In genomic region chr11:65979261-65979759, GRCh38 we compare ENCODE assay signal across 27 cellular contexts. TPM values are rescaled to one million over a fixed set of nuclear protein-coding genes. Genes with fewer than 3 reads are reported as not detected.
DNase-seq lines count a peak whose midpoint lies in the region; ATAC-seq and TF ChIP-seq lines count a peak whose summit lies in the region.
"Had no signal": no experiment of that assay in that cellular context is flagged by ENCODE, and none has a peak within 500 bp of the region (broad histone marks: within the 10 kb centered on the region; RNA-seq: fewer than 3 reads in every experiment).

No MANE protein-coding gene starts in this region.

- no peaks in the 10 kb centered on the region for H3K27me3 Mint-ChIP-seq in activated CD8-positive, alpha-beta T cell treated with anti-CD3 and anti-CD28 coated beads, Interleukin-2, amount 10 ng/mL, durations not matched to agents 7 days and 5 days (ENCODE audit: low read depth)
- no peaks in the 10 kb centered on the region for H3K27me3 Mint-ChIP-seq in activated CD8-positive, alpha-beta T cell treated with anti-CD3 and anti-CD28 coated beads for 36 hours
- no peaks in the 10 kb centered on the region for H3K27me3 Mint-ChIP-seq in dendritic cell treated with granulocyte-macrophage colony-stimulating factor and Interleukin-4, amounts not matched to agents 40 ng/mL and 50 ng/mL, for 4 days
- H3K27me3 Mint-ChIP-seq: CD4-positive, alpha-beta memory T cell; IgD-negative memory B cell had no signal

- no peak overlapping the region for H3K4me2 ChIP-seq in DND-41 (ENCODE audit: insufficient read depth, low read length)
- H3K4me2 ChIP-seq: BLaER1 had no signal

- ATAC-seq in activated CD8-positive, alpha-beta T cell treated with anti-CD3 and anti-CD28 coated beads, Interleukin-2, amount 10 ng/mL, durations not matched to agents 7 days and 5 days = no peak
- ATAC-seq in activated CD8-positive, alpha-beta T cell treated with anti-CD3 and anti-CD28 coated beads for 36 hours = no peak
- ATAC-seq in DND-41 (ENCODE audit: insufficient read depth, low read depth) (0 out of 3 replicates have a peak, but pooled peaks have one; percentile 9), GM21381 (IDR thresholded peaks at IDR 0.05; ENCODE audit: unreplicated experiment) (no peak)
- ATAC-seq: PC-3 had no signal

- H3K4me1 Mint-ChIP-seq in activated CD8-positive, alpha-beta T cell treated with anti-CD3 and anti-CD28 coated beads, Interleukin-2, amount 10 ng/mL, durations not matched to agents 7 days and 5 days (ENCODE audit: low read depth) = no peaks in the 10 kb centered on the region
- no peaks in the 10 kb centered on the region for H3K4me1 Mint-ChIP-seq in activated CD8-positive, alpha-beta T cell treated with anti-CD3 and anti-CD28 coated beads for 36 hours (ENCODE audit: low read depth)
- peaks cover 21% of the 10 kb centered on the region for H3K4me1 Mint-ChIP-seq in dendritic cell treated with granulocyte-macrophage colony-stimulating factor and Interleukin-4, amounts not matched to agents 40 ng/mL and 50 ng/mL, for 4 days (ENCODE audit: low read depth)

- TF ChIP-seq POLR2A in Peyer's patch (IDR thresholded peaks at IDR 0.05) = no peak

- H3K79me2 ChIP-seq in DND-41 (ENCODE audit: insufficient read depth, low read length) = no peaks in the 10 kb centered on the region

- H3K27ac Mint-ChIP-seq in activated CD8-positive, alpha-beta T cell treated with anti-CD3 and anti-CD28 coated beads, Interleukin-2, amount 10 ng/mL, durations not matched to agents 7 days and 5 days = peak overlapping the region; percentile 34
- no peak overlapping the region for H3K27ac Mint-ChIP-seq in activated CD8-positive, alpha-beta T cell treated with anti-CD3 and anti-CD28 coated beads for 36 hours
- H3K27ac Mint-ChIP-seq in dendritic cell treated with granulocyte-macrophage colony-stimulating factor and Interleukin-4, amounts not matched to agents 40 ng/mL and 50 ng/mL, for 4 days = peak overlapping the region; percentile 10

- CTCF ChIA-PET in activated CD8-positive, alpha-beta T cell treated with anti-CD3 and anti-CD28 coated beads, Interleukin-2, amount 10 ng/mL, durations not matched to agents 7 days and 5 days (lab: Charles Lee) = interaction anchor here (1.0 to 2.0 kb wide), 3 partner anchors 91 to 162 kb away, joined by 3 to 10 read pairs (median 4); partner anchors contain the start of gene FIBP
- CTCF ChIA-PET in activated CD8-positive, alpha-beta T cell treated with anti-CD3 and anti-CD28 coated beads for 36 hours (lab: Charles Lee) = interaction anchor here (1.0 to 1.8 kb wide), 4 partner anchors 9 to 95 kb away, joined by 3 to 10 read pairs (median 4); partner anchors contain the start of gene FIBP

- H3K9me3 ChIP-seq in DND-41 (ENCODE audit: insufficient read depth, low read length, severe bottlenecking) = no peaks in the 10 kb centered on the region
- no peaks in the 10 kb centered on the region for H3K9me3 ChIP-seq in Peyer's patch
- H3K9me3 ChIP-seq: BLaER1, Caco-2 had no signal

- POLR2A ChIA-PET in activated CD8-positive, alpha-beta T cell treated with anti-CD3 and anti-CD28 coated beads, Interleukin-2, amount 10 ng/mL, durations not matched to agents 7 days and 5 days (lab: Charles Lee) = no interaction called here
- POLR2A ChIA-PET in activated CD8-positive, alpha-beta T cell treated with anti-CD3 and anti-CD28 coated beads for 36 hours (lab: Charles Lee) = interaction anchor here (0.8 to 1.9 kb wide), 2 partner anchors 10 to 36 kb away, joined by 4 to 5 read pairs; no protein-coding TSS in a partner anchor

- H3K9ac ChIP-seq in DND-41 (ENCODE audit: low read depth, low read length) = no peak overlapping the region
- H3K9ac ChIP-seq: BLaER1 had no signal

- no peaks in the 10 kb centered on the region for H3K9me3 Mint-ChIP-seq in activated CD8-positive, alpha-beta T cell treated with anti-CD3 and anti-CD28 coated beads, Interleukin-2, amount 10 ng/mL, durations not matched to agents 7 days and 5 days (ENCODE audit: insufficient read depth)
- no peaks in the 10 kb centered on the region for H3K9me3 Mint-ChIP-seq in activated CD8-positive, alpha-beta T cell treated with anti-CD3 and anti-CD28 coated beads for 36 hours
- no peaks in the 10 kb centered on the region for H3K9me3 Mint-ChIP-seq in dendritic cell treated with granulocyte-macrophage colony-stimulating factor and Interleukin-4, amounts not matched to agents 40 ng/mL and 50 ng/mL, for 4 days
- H3K9me3 Mint-ChIP-seq: CD4-positive, alpha-beta memory T cell; IgD-negative memory B cell had no signal

- TF ChIP-seq CTCF in activated CD8-positive, alpha-beta T cell treated with anti-CD3 and anti-CD28 coated beads for 36 hours (IDR thresholded peaks at IDR 0.05) = no peak
- no peak for TF ChIP-seq CTCF in DND-41 (IDR thresholded peaks at IDR 0.05; ENCODE audit: borderline replicate concordance, extremely low read depth, low read length, poor library complexity, severe bottlenecking)
- TF ChIP-seq CTCF in Peyer's patch (IDR thresholded peaks at IDR 0.05) = no peak

- H3K27ac ChIP-seq in DND-41 (ENCODE audit: low read length) = no peak overlapping the region
- no peak overlapping the region for H3K27ac ChIP-seq in Peyer's patch
- H3K27ac ChIP-seq: BLaER1, SK-N-MC had no signal

- peaks cover 44% of the 10 kb centered on the region for H3K36me3 ChIP-seq in DND-41 (ENCODE audit: insufficient read depth, low read length)
- peaks cover 0 to 35% (median 0%) of the 10 kb centered on the region in 3 donors for H3K36me3 ChIP-seq in Peyer's patch

- H2AFZ ChIP-seq in DND-41 (ENCODE audit: low read depth, low read length) = no peak overlapping the region

- H3K4me3 Mint-ChIP-seq in activated CD8-positive, alpha-beta T cell treated with anti-CD3 and anti-CD28 coated beads, Interleukin-2, amount 10 ng/mL, durations not matched to agents 7 days and 5 days = no peak overlapping the region
- no peak overlapping the region for H3K4me3 Mint-ChIP-seq in activated CD8-positive, alpha-beta T cell treated with anti-CD3 and anti-CD28 coated beads for 36 hours
- no peak overlapping the region for H3K4me3 Mint-ChIP-seq in dendritic cell treated with granulocyte-macrophage colony-stimulating factor and Interleukin-4, amounts not matched to agents 40 ng/mL and 50 ng/mL, for 4 days
- H3K4me3 Mint-ChIP-seq: CD4-positive, alpha-beta memory T cell; IgD-negative memory B cell had no signal

- H3K4me1 ChIP-seq in DND-41 (ENCODE audit: insufficient read depth, low read length) (no peaks in the 10 kb centered on the region), Peyer's patch (no peaks in the 10 kb centered on the region)
- H3K4me1 ChIP-seq: Caco-2 had no signal

- H4K20me1 ChIP-seq in DND-41 (ENCODE audit: insufficient read depth, low read length) = peaks cover 12% of the 10 kb centered on the region; the same call in 1 of the 2 replicates
- H4K20me1 ChIP-seq: BLaER1 had no signal

- no peak for DNase-seq in activated CD8-positive, alpha-beta T cell treated with anti-CD3 and anti-CD28 coated beads, Interleukin-2, amount 10 ng/mL, durations not matched to agents 7 days and 5 days
- no peak for DNase-seq in activated CD8-positive, alpha-beta T cell treated with anti-CD3 and anti-CD28 coated beads for 36 hours
- DNase-seq in DND-41 (no peak), posterior vena cava (ENCODE audit: low spot score) (peak; percentile 23), Peyer's patch (no peak), NCI-H2227 (lab: John Stamatoyannopoulos, UW; ENCODE audit: unreplicated experiment) (no peak)
- DNase-seq: Caco-2; EL; GDM1; HCEC 1CT; NCI-H1092; NCI-H1436; NCI-H187 treated with DMSO at 0.1 percent for 48 hours; NCI-H2171 treated with DMSO at 0.1 percent for 48 hours; NCI-H524 treated with DMSO at 0.1 percent for 48 hours; NCI-H774; NK-92 treated with Interleukin-12 subunit alpha and Interleukin-12 subunit beta, amount 100 ng/mL, for 24 hours; PC-3; RPMI8226; SIG-M5 had no signal

- intact Hi-C loops in activated CD8-positive, alpha-beta T cell treated with anti-CD3 and anti-CD28 coated beads for 36 hours (cut with micrococcal nuclease) = no loop called here
- intact Hi-C loops in dendritic cell treated with granulocyte-macrophage colony-stimulating factor and Interleukin-4, amounts not matched to agents 40 ng/mL and 50 ng/mL, for 4 days (cut with micrococcal nuclease) = no loop called here
- intact Hi-C loops in posterior vena cava (cut with DNase I) = loop anchor here in 1 of 2 donors (5.0 to 10.0 kb wide), 2 partner anchors 57 to 275 kb away; no protein-coding TSS in a partner anchor

- peaks cover 32% of the 10 kb centered on the region for H3K36me3 Mint-ChIP-seq in activated CD8-positive, alpha-beta T cell treated with anti-CD3 and anti-CD28 coated beads, Interleukin-2, amount 10 ng/mL, durations not matched to agents 7 days and 5 days (ENCODE audit: low read depth)
- H3K36me3 Mint-ChIP-seq in activated CD8-positive, alpha-beta T cell treated with anti-CD3 and anti-CD28 coated beads for 36 hours (ENCODE audit: low read depth) = peaks cover 20% of the 10 kb centered on the region
- H3K36me3 Mint-ChIP-seq in dendritic cell treated with granulocyte-macrophage colony-stimulating factor and Interleukin-4, amounts not matched to agents 40 ng/mL and 50 ng/mL, for 4 days (ENCODE audit: low read depth) = peaks cover 57% of the 10 kb centered on the region
- H3K36me3 Mint-ChIP-seq: IgD-negative memory B cell had no signal

- no peak overlapping the region for H3K4me3 ChIP-seq in DND-41 (ENCODE audit: low read depth in 1 of 2, low read length in 2 of 2)
- H3K4me3 ChIP-seq in Peyer's patch = no peak overlapping the region
- H3K4me3 ChIP-seq: BLaER1, SK-N-MC had no signal

- H3K27me3 ChIP-seq in DND-41 (ENCODE audit: insufficient read depth, low read length, poor library complexity) (no peaks in the 10 kb centered on the region), Peyer's patch (no peaks in the 10 kb centered on the region)
- H3K27me3 ChIP-seq: BLaER1 had no signal

RNA-seq across cellular contexts. Expression of gene SART1, which starts 17.8 kb away (rescaled TPM):
- 10 to 100 TPM; 88.0 to 90.3 TPM for total RNA-seq in activated CD8-positive, alpha-beta T cell treated with anti-CD3 and anti-CD28 coated beads, Interleukin-2, amount 10 ng/mL, durations not matched to agents 7 days and 5 days
- 10 to 100 TPM; 58.3 to 63.9 TPM for total RNA-seq in activated CD8-positive, alpha-beta T cell treated with anti-CD3 and anti-CD28 coated beads for 36 hours
- total RNA-seq in posterior vena cava = 10 to 100 TPM; 41.1 to 46.2 TPM
- 10 to 100 TPM; 14.4 to 61.9 (median 26.4) TPM for total RNA-seq in Peyer's patch

RNA-seq across cellular contexts. Expression of gene EIF1AD, which starts 22.6 kb away (rescaled TPM):
- total RNA-seq in activated CD8-positive, alpha-beta T cell treated with anti-CD3 and anti-CD28 coated beads, Interleukin-2, amount 10 ng/mL, durations not matched to agents 7 days and 5 days = 10 to 100 TPM; 53.5 to 54.2 TPM
- 10 to 100 TPM; 44.4 to 45.6 TPM for total RNA-seq in activated CD8-positive, alpha-beta T cell treated with anti-CD3 and anti-CD28 coated beads for 36 hours
- total RNA-seq in posterior vena cava (10 to 100 TPM; 24.8 to 24.9 TPM), Peyer's patch (10 to 100 TPM; 15.1 to 66.0 (median 23.7) TPM)

RNA-seq across cellular contexts. Expression of gene BANF1, which starts 23.0 kb away (rescaled TPM):
- 100 to 1,000 TPM; 290 to 298 TPM for total RNA-seq in activated CD8-positive, alpha-beta T cell treated with anti-CD3 and anti-CD28 coated beads, Interleukin-2, amount 10 ng/mL, durations not matched to agents 7 days and 5 days
- total RNA-seq in activated CD8-positive, alpha-beta T cell treated with anti-CD3 and anti-CD28 coated beads for 36 hours = 100 to 1,000 TPM; 267 to 311 TPM
- 100 to 1,000 TPM; 115 to 119 TPM for total RNA-seq in posterior vena cava
- total RNA-seq in Peyer's patch = 10 to 100 TPM; 25.4 to 42.4 (median 27.7) TPM

RNA-seq across cellular contexts. Expression of gene CST6, which starts 32.5 kb away (rescaled TPM):
- total RNA-seq in activated CD8-positive, alpha-beta T cell treated with anti-CD3 and anti-CD28 coated beads, Interleukin-2, amount 10 ng/mL, durations not matched to agents 7 days and 5 days = not detected
- under 1 TPM in 1 of 2 experiments, not detected in 1; 0.50 TPM for total RNA-seq in activated CD8-positive, alpha-beta T cell treated with anti-CD3 and anti-CD28 coated beads for 36 hours
- under 1 TPM in 1 of 2 donors, not detected in 1; 0.56 TPM for total RNA-seq in posterior vena cava
- total RNA-seq in Peyer's patch = not detected
- total RNA-seq: A172; Caco-2; CD4-positive, alpha-beta memory T cell had no signal

RNA-seq across cellular contexts. Expression of gene TSGA10IP, which starts 34.0 kb away (rescaled TPM):
- total RNA-seq in activated CD8-positive, alpha-beta T cell treated with anti-CD3 and anti-CD28 coated beads, Interleukin-2, amount 10 ng/mL, durations not matched to agents 7 days and 5 days = not detected
- total RNA-seq in activated CD8-positive, alpha-beta T cell treated with anti-CD3 and anti-CD28 coated beads for 36 hours = not detected
- total RNA-seq in posterior vena cava (not detected), Peyer's patch (not detected)
- total RNA-seq: A172; Caco-2; CD4-positive, alpha-beta memory T cell; PC-3 had no signal
